Comparison of ENCODE assay signal across 18 cellular contexts in the genomic region with DNA sequence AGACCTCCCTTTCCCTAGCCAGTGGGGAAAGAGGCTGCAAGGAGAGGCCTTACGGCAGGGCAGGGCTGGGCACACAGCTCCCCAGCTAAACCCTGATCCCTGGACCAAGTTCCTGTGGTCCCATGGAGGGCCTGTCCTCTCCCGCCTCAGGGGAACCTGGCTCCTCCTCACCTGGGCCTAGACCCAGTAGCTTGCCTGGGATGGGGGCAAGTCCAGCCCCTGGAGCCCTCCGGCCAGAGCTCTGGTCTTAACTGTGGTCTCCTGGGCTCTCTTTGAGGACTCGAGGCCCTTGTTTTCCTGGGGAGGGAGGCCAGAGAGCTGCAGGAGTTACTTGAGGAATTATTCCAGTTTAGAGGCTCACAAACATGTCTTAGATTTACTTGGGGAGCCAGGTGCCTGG. TPM values are rescaled to one million over a fixed set of nuclear protein-coding genes. Genes with fewer than 3 reads are reported as not detected.
"Had no signal": no experiment of that assay in that cellular context is flagged by ENCODE, and none has a peak within 500 bp of the region (broad histone marks: within the 10 kb centered on the region; RNA-seq: fewer than 3 reads in every experiment).

No MANE protein-coding gene starts in this region.

- H3K4me2 ChIP-seq: hepatocyte had no signal

- H3K4me3 ChIP-seq: hepatocyte, pancreas, tibial artery, upper lobe of right lung, vagina had no signal

- H3K9me3 ChIP-seq: pancreas, tibial artery, upper lobe of right lung, vagina had no signal

- FAIRE-seq: colon, endothelial cell of umbilical vein, pancreas had no signal

- H3K27me3 ChIP-seq: foreskin keratinocyte, hepatocyte, pancreas, upper lobe of right lung, vagina had no signal

- H3K79me2 ChIP-seq: hepatocyte had no signal

- ATAC-seq: foreskin keratinocyte; naive thymus-derived CD4-positive, alpha-beta T cell; pancreas; right cardiac atrium; stimulated activated memory B cell treated with anti-CD40 and anti-IgM and Interleukin-4, amounts not matched to agents 10 μg/mL and 1 μg/mL and 100 μg/mL, for 72 hours; upper lobe of right lung had no signal

- H3K4me1 ChIP-seq: tibial artery had no signal

- H2AFZ ChIP-seq: hepatocyte had no signal

- DNase-seq: dermis blood vessel endothelial cell; erythroblast; foreskin keratinocyte; kidney glomerular epithelial cell; naive thymus-derived CD4-positive, alpha-beta T cell; nucleus accumbens; right cardiac atrium; stimulated activated CD4-positive, alpha-beta T cell treated with anti-CD3 and anti-CD28 coated beads, Interleukin-4, amount 100 ng/mL, for 24 hours; upper lobe of right lung had no signal

- H3K36me3 ChIP-seq: pancreas, tibial artery, upper lobe of right lung, vagina had no signal

- H3K27ac ChIP-seq: foreskin keratinocyte, hepatocyte, pancreas, tibial artery, upper lobe of right lung, vagina had no signal

RNA-seq across cellular contexts. Expression of a gene that starts 1.5 kb away (rescaled TPM):
- total RNA-seq: hepatocyte, progenitor cell of endocrine pancreas had no signal
- polyA plus RNA-seq: hepatocyte had no signal

RNA-seq across cellular contexts. Expression of a gene that starts 16.7 kb away (rescaled TPM):
- total RNA-seq: mononuclear cell, vagina had no signal
